24 cellular contexts compared by ENCODE assay signal in genomic region chr5:26535215-26535614, GRCh38.
"Had no signal": no experiment of that assay in that cellular context is flagged by ENCODE, and none has a peak within 500 bp of the region (broad histone marks: within the 10 kb centered on the region; RNA-seq: fewer than 3 reads in every experiment).

No MANE protein-coding gene starts in this region.

- DNase-seq: cortex of kidney; effector CD8-positive, alpha-beta T cell; effector memory CD8-positive, alpha-beta T cell; endodermal cell; erythroblast; esophagus squamous epithelium; foreskin fibroblast; foreskin melanocyte; gastrocnemius medialis; glutamatergic neuron; head of caudate nucleus; heart right ventricle; hippocampal formation; left cardiac atrium; left lung; left ventricle myocardium superior; lower lobe of right lung; mesenchymal stem cell; mucosa of descending colon; naive B cell; naive thymus-derived CD8-positive, alpha-beta T cell had no signal

- H3K4me3 ChIP-seq: esophagus squamous epithelium, gastrocnemius medialis, heart right ventricle, left lung, lower lobe of right lung, mucosa of descending colon had no signal

- H3K27me3 ChIP-seq: esophagus squamous epithelium, gastrocnemius medialis, heart right ventricle, left lung had no signal

- H3K36me3 ChIP-seq: esophagus squamous epithelium, gastrocnemius medialis, heart right ventricle, left lung, lower lobe of right lung had no signal

- ATAC-seq: effector memory CD8-positive, alpha-beta T cell; esophagus mucosa; gastrocnemius medialis; heart right ventricle; left cardiac atrium; left lung; left ventricle myocardium superior; lower lobe of right lung; mucosa of descending colon; naive thymus-derived CD8-positive, alpha-beta T cell had no signal

- H3K4me1 ChIP-seq: esophagus squamous epithelium, gastrocnemius medialis, heart right ventricle, left lung, lower lobe of right lung had no signal

- H3K27ac ChIP-seq: epithelial cell of prostate, esophagus squamous epithelium, gastrocnemius medialis, heart right ventricle, left lung, lower lobe of right lung had no signal

- H3K9me3 ChIP-seq: esophagus squamous epithelium, lower lobe of right lung had no signal

- FAIRE-seq: keratinocyte had no signal
